In genomic region chr5:177134653-177135225, GRCh38 we compare ENCODE assay signal across 8 cellular contexts. TPM values are rescaled to one million over a fixed set of nuclear protein-coding genes. Genes with fewer than 3 reads are reported as not detected.
DNase-seq lines count a peak whose midpoint lies in the region; ATAC-seq and TF ChIP-seq lines count a peak whose summit lies in the region.

No MANE protein-coding gene starts in this region.

- H3K4me1 ChIP-seq in SK-N-SH (ENCODE audit: control insufficient read depth in 1 of 2, insufficient read depth in 2 of 2, low read depth in 1 of 2, low read length in 1 of 2) (peaks cover 16 to 23% of the 10 kb centered on the region in 2 experiments; a peak in 3 of 4 replicates), skeletal muscle satellite cell (ENCODE audit: control insufficient read depth, insufficient read depth, low read length) (peaks cover 38% of the 10 kb centered on the region)

- ATAC-seq in GM19351 (IDR thresholded peaks at IDR 0.05; ENCODE audit: unreplicated experiment): no peak

- no peaks in the 10 kb centered on the region for H3K27me3 ChIP-seq in SK-N-SH (ENCODE audit: insufficient read depth)
- no peaks in the 10 kb centered on the region for H3K27me3 ChIP-seq in skeletal muscle satellite cell (ENCODE audit: control insufficient read depth, insufficient read depth, low read length)

- H2AFZ ChIP-seq in SK-N-SH (ENCODE audit: low read depth): peak overlapping the region; percentile 90

- H3K9me2 ChIP-seq in SK-N-SH: no peaks in the 10 kb centered on the region

- TF ChIP-seq CTCF in SK-N-SH (IDR thresholded peaks at IDR 0.05) (no peak), fibroblast of pulmonary artery (IDR thresholded peaks at IDR 0.05; ENCODE audit: low read length, missing control alignments) (no peak)

- H3K27ac ChIP-seq in SK-N-SH (ENCODE audit: low read depth in 2 of 2, low read length in 1 of 2): peak overlapping the region; percentile 62 to 89

- H3K9ac ChIP-seq in SK-N-SH (peak overlapping the region; percentile 96), skeletal muscle satellite cell (ENCODE audit: low read depth, low read length) (peak overlapping the region; percentile 88)

- H3K79me2 ChIP-seq in SK-N-SH (ENCODE audit: insufficient read depth): peaks cover 53% of the 10 kb centered on the region

- POLR2A ChIA-PET in SK-N-SH (lab: Yijun Ruan, JAX): interaction anchor here (0.6 to 1.6 kb wide), 4 partner anchors 11 to 169 kb away, joined by 3 to 6 read pairs (median 4); partner anchors contain the start of genes PRELID1 and RAB24

- no peak for TF ChIP-seq EP300 in SK-N-SH (IDR thresholded peaks at IDR 0.05; ENCODE audit: borderline replicate concordance in 1 of 2, low read depth in 1 of 2, low read length in 1 of 2)

- CTCF ChIA-PET in SK-N-SH (lab: Yijun Ruan, JAX): interaction anchor here (1.2 to 3.0 kb wide), 3 partner anchors 22 to 90 kb away, joined by 3 to 17 read pairs (median 3); no protein-coding TSS in a partner anchor

- no peak for TF ChIP-seq RAD21 in SK-N-SH (IDR thresholded peaks at IDR 0.05; ENCODE audit: low read length)

- peak; percentile 63 for DNase-seq in DMS53 (lab: John Stamatoyannopoulos, UW)
- DNase-seq in DMS53 treated with DMSO at 0.1 percent for 48 hours (lab: John Stamatoyannopoulos, UW; ENCODE audit: unreplicated experiment): no peak
- no peak for DNase-seq in SK-N-SH
- no peak for DNase-seq in fibroblast of pulmonary artery (ENCODE audit: low read depth)
- no peak for DNase-seq in H4 (ENCODE audit: low spot score)
- no peak for DNase-seq in stimulated activated naive CD4-positive, alpha-beta T cell (lab: John Stamatoyannopoulos, UW)

- WGBS in SK-N-SH (ENCODE audit: low lambda C conversion rate): 9% methylated on average over 13 of the region's 13 CpGs

- H3K4me2 ChIP-seq in SK-N-SH (peak overlapping the region; percentile 96), skeletal muscle satellite cell (ENCODE audit: low read length) (peak overlapping the region; percentile 93)

- no peaks in the 10 kb centered on the region; the same call in 1 of the 2 replicates for H4K20me1 ChIP-seq in SK-N-SH (ENCODE audit: insufficient read depth)

- H3K36me3 ChIP-seq in SK-N-SH (replicated peaks in 1 of 2; ENCODE audit: control insufficient read depth in 1 of 2, insufficient read depth in 2 of 2, low read length in 1 of 2) (peaks cover 24 to 41% of the 10 kb centered on the region in 2 experiments), skeletal muscle satellite cell (ENCODE audit: insufficient read depth, low read length) (peaks cover 32% of the 10 kb centered on the region)

- H3K4me3 ChIP-seq in SK-N-SH (ENCODE audit: low read depth in 2 of 2, low read length in 1 of 2) (peak overlapping the region; percentile 67 to 70), fibroblast of pulmonary artery (replicated peaks; ENCODE audit: low read depth, low read length) (peak overlapping the region; percentile 58), skeletal muscle satellite cell (ENCODE audit: low read length) (peak overlapping the region; percentile 84)

- H3F3A ChIP-seq in SK-N-SH (replicated peaks; ENCODE audit: insufficient read depth): peaks cover 4% of the 10 kb centered on the region

- H3K9me3 ChIP-seq in SK-N-SH: no peaks in the 10 kb centered on the region
- H3K9me3 ChIP-seq in skeletal muscle satellite cell (replicated peaks; ENCODE audit: low read length): no peaks in the 10 kb centered on the region

TF ChIP-seq in SK-N-SH, 30 proteins besides CTCF, POLR2A, EP300 and RAD21:
- TF ChIP-seq SIN3A (IDR thresholded peaks at IDR 0.05; ENCODE audit: borderline replicate concordance, low read depth, low read length) (no peak), TEAD4 (IDR thresholded peaks at IDR 0.05; ENCODE audit: borderline replicate concordance, insufficient read depth) (no peak; the same call in 1 of the 2 replicates), YY1 (IDR thresholded peaks at IDR 0.05; ENCODE audit: low read depth) (no peak), NFIC (IDR thresholded peaks at IDR 0.05; ENCODE audit: borderline replicate concordance) (no peak), ELF1 (IDR thresholded peaks at IDR 0.05) (no peak), MAX (IDR thresholded peaks at IDR 0.05; ENCODE audit: low read depth) (no peak), MXI1 (IDR thresholded peaks at IDR 0.05; ENCODE audit: low read depth, low read length) (no peak), RCOR1 (IDR thresholded peaks at IDR 0.05; ENCODE audit: low read length) (no peak), USF1 (IDR thresholded peaks at IDR 0.05; ENCODE audit: borderline replicate concordance, low read depth) (no peak), REST (IDR thresholded peaks at IDR 0.05; ENCODE audit: low read depth, low read length) (no peak), MEF2A (IDR thresholded peaks at IDR 0.05; ENCODE audit: borderline replicate concordance, low read depth) (no peak), ZBTB33 (IDR thresholded peaks at IDR 0.05; ENCODE audit: borderline replicate concordance, low read depth) (no peak), NRF1 (IDR thresholded peaks at IDR 0.05; ENCODE audit: low read depth, low read length) (no peak), USF2 (IDR thresholded peaks at IDR 0.05; ENCODE audit: borderline replicate concordance, low read depth, low read length) (no peak), EZH2phosphoT487 (IDR thresholded peaks at IDR 0.05; ENCODE audit: borderline replicate concordance, low read depth) (no peak), GATA2 (CRISPR knock-in tag; IDR thresholded peaks at IDR 0.05) (no peak)

RNA-seq across cellular contexts. Expression of gene NSD1, which starts 1.2 kb away (rescaled TPM):
- polyA plus RNA-seq in SK-N-SH (2012; rRNA removed): 6.7 and 9.0 TPM in 2 replicates
- 6.6 and 7.0 TPM in 2 replicates for polyA plus RNA-seq in SK-N-SH (2012; cell fraction: cytosol; rRNA removed)
- polyA plus RNA-seq in SK-N-SH (2012; cell fraction: nucleus; rRNA removed): 9.5 and 14.4 TPM in 2 replicates
- total RNA-seq in skeletal muscle satellite cell (2012; rRNA removed): 28.1 and 29.7 TPM in 2 replicates
- total RNA-seq in H4 (2014; rRNA removed; shearing (Covaris generic)): 27.6 and 30.3 TPM in 2 replicates

RNA-seq across cellular contexts. Expression of gene FGFR4, which starts 48.0 kb away (rescaled TPM):
- 4.4 and 5.6 TPM in 2 replicates for polyA plus RNA-seq in SK-N-SH (2012; rRNA removed)
- 1.8 and 2.8 TPM in 2 replicates for polyA plus RNA-seq in SK-N-SH (2012; cell fraction: cytosol; rRNA removed)
- polyA plus RNA-seq in SK-N-SH (2012; cell fraction: nucleus; rRNA removed): 10.5 and 11.3 TPM in 2 replicates
- total RNA-seq in skeletal muscle satellite cell (2012; rRNA removed): 0.76 and 3.1 TPM in 2 replicates
- total RNA-seq in H4 (2014; rRNA removed; shearing (Covaris generic)): 11.4 and 16.9 TPM in 2 replicates
